In the genomic region with DNA sequence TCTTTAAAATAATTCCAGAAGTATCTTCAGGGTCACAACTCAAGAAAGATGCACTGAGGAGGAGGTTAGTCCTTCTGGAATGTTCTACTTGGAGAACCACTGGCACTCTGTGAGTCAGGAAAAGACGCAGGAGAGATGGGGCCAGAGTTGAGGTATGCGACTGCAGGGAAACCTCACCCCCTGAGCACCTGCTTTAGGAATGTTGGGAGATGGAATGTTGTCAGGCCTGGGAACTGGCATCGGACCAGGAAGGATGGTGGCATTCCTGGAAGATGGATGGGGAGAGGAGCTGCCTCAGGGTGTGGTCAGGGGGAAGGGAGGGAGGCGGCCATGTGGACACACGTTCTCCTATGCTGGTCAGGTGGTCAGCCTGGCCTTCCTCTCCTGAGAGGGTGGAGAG, we compare ENCODE assay signal across 18 cellular contexts.
DNase-seq lines count a peak whose midpoint lies in the region; TF ChIP-seq lines count a peak whose summit lies in the region.
"Had no signal": no experiment of that assay in that cellular context is flagged by ENCODE, and none has a peak within 500 bp of the region (broad histone marks: within the 10 kb centered on the region; RNA-seq: fewer than 3 reads in every experiment).

No MANE protein-coding gene starts in this region.

- DNase-seq in ACHN (peak; percentile 69), HCEC 1CT (peak; percentile 22), SW 1271 (lab: John Stamatoyannopoulos, UW) (peak; percentile 33 to 36), kidney epithelial cell (ENCODE audit: low read depth) (peak; percentile 41), NCI-H2171 treated with DMSO at 0.1 percent for 48 hours (lab: John Stamatoyannopoulos, UW) (no peak), HPDE6-E6E7 (ENCODE audit: extremely low spot score) (no peak), H7 (no peak), NCI-H1092 (lab: John Stamatoyannopoulos, UW) (no peak)
- DNase-seq: activated gamma-delta T cell; aorta; NCI-H1048; NCI-H2081; NCI-H524 treated with DMSO at 0.1 percent for 48 hours; nephron progenitor cell; stimulated activated naive CD4-positive, alpha-beta T cell treated with Interleukin-2 at 50 U/mL for 16 hours; T-helper 9 cell had no signal

- in situ Hi-C loops in ACHN (cut with HindIII; ENCODE audit: low pct_ligation_motif_present, low pct_unique_long_range_greater_than_20kb, low sequenced_read_pairs), result no loop called here

- no peak for TF ChIP-seq CTCF in kidney epithelial cell (IDR thresholded peaks at IDR 0.05; ENCODE audit: insufficient read depth, low read length, poor library complexity, severe bottlenecking)

- H3K36me3 ChIP-seq in kidney epithelial cell (ENCODE audit: control insufficient read depth, insufficient read depth, low read length) (no peaks in the 10 kb centered on the region), H7 (replicated peaks; ENCODE audit: control insufficient read depth, insufficient read depth, low read length) (no peaks in the 10 kb centered on the region)

- H3K27me3 ChIP-seq in kidney epithelial cell (ENCODE audit: control insufficient read depth, insufficient read depth, low read length) (no peaks in the 10 kb centered on the region), H7 (ENCODE audit: control insufficient read depth, insufficient read depth, low read length) (no peaks in the 10 kb centered on the region; the same call in 1 of the 2 replicates)

- H3K4me3 ChIP-seq in kidney epithelial cell (ENCODE audit: low read depth, low read length) (no peak overlapping the region), H7 (ENCODE audit: insufficient read depth, low read depth, low read length) (no peak overlapping the region)
- H3K4me3 ChIP-seq: coronary artery, K562 had no signal

Comparison
In these comparisons a context has a peak if more than half of its experiments do, and no peak if none do; other contexts are left out.
1. DNase-seq: peak in ACHN (single experiment), HCEC 1CT (single experiment), SW 1271 (2 of 2) and kidney epithelial cell (single experiment); none in NCI-H2171 treated with DMSO at 0.1 percent for 48 hours (single experiment), HPDE6-E6E7 (single experiment), H7 (single experiment) and NCI-H1092 (single experiment).